Comparison of ENCODE assay signal across 8 cellular contexts in genomic region chr22:29206372-29207230, GRCh38. TPM values are rescaled to one million over a fixed set of nuclear protein-coding genes. Genes with fewer than 3 reads are reported as not detected.
DNase-seq lines count a peak whose midpoint lies in the region; ATAC-seq, FAIRE-seq and TF ChIP-seq lines count a peak whose summit lies in the region.

No MANE protein-coding gene starts in this region.

- FAIRE-seq in GM19239 (lab: Jason Lieb, UNC) = peak; percentile 45

- no peak overlapping the region for H3K27ac Mint-ChIP-seq in activated B cell treated with CpG ODN at 0.5 μM for 24 hours

- H3K36me3 Mint-ChIP-seq in activated B cell treated with CpG ODN at 0.5 μM for 24 hours (ENCODE audit: low read depth) = no peaks in the 10 kb centered on the region

- no peaks in the 10 kb centered on the region for H3K27me3 ChIP-seq in iPS DF 6.9 (ENCODE audit: control insufficient read depth, insufficient read depth, low read length)
- H3K27me3 ChIP-seq in skeletal muscle satellite cell (ENCODE audit: control insufficient read depth, insufficient read depth, low read length) = peaks cover 55% of the 10 kb centered on the region

- H3K27me3 Mint-ChIP-seq in activated B cell treated with CpG ODN at 0.5 μM for 24 hours = peaks cover 57% of the 10 kb centered on the region

- H3K9ac ChIP-seq in skeletal muscle satellite cell (ENCODE audit: low read depth, low read length) = no peak overlapping the region

- peak overlapping the region; percentile 60 for H3K4me3 Mint-ChIP-seq in activated B cell treated with CpG ODN at 0.5 μM for 24 hours

- POLR2A ChIA-PET in activated B cell treated with CpG ODN at 0.5 μM for 24 hours (lab: Charles Lee) = no interaction called here

- H3K4me3 ChIP-seq in iPS DF 6.9 (ENCODE audit: low read length) (peak overlapping the region; percentile 80; the same call in 1 of the 2 replicates), skeletal muscle satellite cell (ENCODE audit: low read length) (peak overlapping the region; percentile 61)

- CTCF ChIA-PET in activated B cell treated with CpG ODN at 0.5 μM for 24 hours (lab: Charles Lee) = interaction anchor here (1.3 kb wide), 1 partner anchor 165 kb away, joined by 3 read pairs; no protein-coding TSS in a partner anchor

- no peaks in the 10 kb centered on the region for H3K36me3 ChIP-seq in iPS DF 6.9 (ENCODE audit: control insufficient read depth, insufficient read depth, low read length)
- H3K36me3 ChIP-seq in skeletal muscle satellite cell (ENCODE audit: insufficient read depth, low read length) = no peaks in the 10 kb centered on the region

- intact Hi-C loops in activated B cell treated with CpG ODN at 0.5 μM for 24 hours (cut with micrococcal nuclease) = loop anchor here (10.0 kb wide), 1 partner anchor 132 kb away; the partner anchor contains the start of gene KREMEN1

- H3K27ac ChIP-seq in iPS DF 6.9 (ENCODE audit: low read length) = no peak overlapping the region

- H3K4me1 ChIP-seq in iPS DF 6.9 (ENCODE audit: control insufficient read depth, insufficient read depth, low read length) (peaks cover 6% of the 10 kb centered on the region), skeletal muscle satellite cell (ENCODE audit: control insufficient read depth, insufficient read depth, low read length) (no peaks in the 10 kb centered on the region)

- H3K9me3 ChIP-seq in iPS DF 6.9 (ENCODE audit: control insufficient read depth, insufficient read depth, low read length) = no peaks in the 10 kb centered on the region
- H3K9me3 ChIP-seq in skeletal muscle satellite cell (replicated peaks; ENCODE audit: low read length) = no peaks in the 10 kb centered on the region

- H3K4me1 Mint-ChIP-seq in activated B cell treated with CpG ODN at 0.5 μM for 24 hours = peaks cover 30% of the 10 kb centered on the region

- no CpG with 5 or more reads among the region's 19 CpGs for WGBS in iPS DF 6.9 (ENCODE audit: insufficient coverage, insufficient read length)

- no peak for TF ChIP-seq CTCF in activated B cell treated with CpG ODN at 0.5 μM for 24 hours (IDR thresholded peaks at IDR 0.05)
- TF ChIP-seq CTCF in omental fat pad (IDR thresholded peaks at IDR 0.05) = no peak

- no peak for ATAC-seq in activated B cell treated with CpG ODN at 0.5 μM for 24 hours (ENCODE audit: low read depth)
- ATAC-seq in GM19324 (IDR thresholded peaks at IDR 0.05; ENCODE audit: low FRiP score, unreplicated experiment) = no peak
- ATAC-seq in omental fat pad (ENCODE audit: low FRiP score) = no peak

- no peaks in the 10 kb centered on the region for H3K9me3 Mint-ChIP-seq in activated B cell treated with CpG ODN at 0.5 μM for 24 hours

- DNase-seq in GM19239 (ENCODE audit: insufficient read length, low spot score) (no peak), activated B cell treated with CpG ODN at 0.5 μM for 24 hours (no peak), iPS DF 6.9 (ENCODE audit: low read depth, low spot score) (no peak), cerebellar cortex (ENCODE audit: low spot score) (no peak), omental fat pad (ENCODE audit: low spot score) (no peak)
- no peak for DNase-seq in stimulated activated CD4-positive, alpha-beta T cell treated with anti-CD3 and anti-CD28 coated beads, Interleukin-4, amount 100 ng/mL, for 1 hour

- H3K4me2 ChIP-seq in skeletal muscle satellite cell (ENCODE audit: low read length) = peak overlapping the region; percentile 86

RNA-seq across cellular contexts. Expression of gene EMID1, which starts 0.9 kb away (rescaled TPM):
- total RNA-seq in activated B cell treated with CpG ODN at 0.5 μM for 24 hours (not detected in 2 replicates), omental fat pad (1 to 10 TPM; 1.5 to 2.5 (median 1.7) TPM)
- 0.87 TPM in 1 of 2 replicates, not detected in the other for total RNA-seq in skeletal muscle satellite cell (2012; rRNA removed)
